1 cellular context compared by ENCODE assay signal in the genomic region with DNA sequence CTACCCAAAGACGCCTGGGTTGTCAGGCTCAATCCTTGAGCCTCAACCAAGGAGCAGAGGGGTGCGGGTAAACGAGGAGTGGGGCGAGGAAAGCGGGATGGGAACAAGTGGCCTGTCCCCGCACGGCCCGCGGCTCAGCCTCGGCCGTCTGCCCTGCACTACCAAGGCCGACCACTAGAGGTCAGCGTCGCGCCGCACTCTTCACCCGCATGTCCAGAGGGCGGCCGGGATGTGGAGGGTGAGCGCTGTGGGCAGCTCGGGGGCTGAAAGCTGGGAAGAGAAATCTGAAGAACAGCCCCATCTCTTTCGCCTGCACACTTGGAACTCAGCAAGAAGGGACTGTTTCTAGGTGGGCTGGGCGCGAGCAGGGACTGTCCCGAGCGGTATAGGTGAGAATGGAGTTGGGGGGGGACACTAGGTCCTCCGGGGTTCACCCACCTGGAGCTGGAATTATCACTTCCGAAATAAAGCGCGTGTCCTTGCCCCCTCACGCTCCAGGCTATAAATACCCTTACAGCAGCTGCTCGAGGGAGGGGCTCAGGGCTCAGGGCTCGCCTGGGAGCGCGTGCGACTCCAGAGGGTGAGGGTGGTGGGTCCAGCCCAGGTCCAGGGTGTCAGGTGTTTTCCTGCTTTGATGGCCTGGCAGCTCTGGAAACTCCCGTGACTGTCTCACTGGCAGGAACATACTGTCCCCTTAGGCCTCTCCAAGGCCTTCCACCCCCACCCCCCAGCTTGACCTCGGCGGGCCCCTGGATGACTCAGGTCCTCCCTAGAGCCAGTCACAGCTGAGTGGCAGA.
TF ChIP-seq lines count a peak whose summit lies in the region.

No MANE protein-coding gene starts in this region.

TF ChIP-seq in HepG2, 621 proteins besides CTCF, POLR2A, EP300 and RAD21 (continued from another document and continues in another):
- TF ChIP-seq, protein P1, sequence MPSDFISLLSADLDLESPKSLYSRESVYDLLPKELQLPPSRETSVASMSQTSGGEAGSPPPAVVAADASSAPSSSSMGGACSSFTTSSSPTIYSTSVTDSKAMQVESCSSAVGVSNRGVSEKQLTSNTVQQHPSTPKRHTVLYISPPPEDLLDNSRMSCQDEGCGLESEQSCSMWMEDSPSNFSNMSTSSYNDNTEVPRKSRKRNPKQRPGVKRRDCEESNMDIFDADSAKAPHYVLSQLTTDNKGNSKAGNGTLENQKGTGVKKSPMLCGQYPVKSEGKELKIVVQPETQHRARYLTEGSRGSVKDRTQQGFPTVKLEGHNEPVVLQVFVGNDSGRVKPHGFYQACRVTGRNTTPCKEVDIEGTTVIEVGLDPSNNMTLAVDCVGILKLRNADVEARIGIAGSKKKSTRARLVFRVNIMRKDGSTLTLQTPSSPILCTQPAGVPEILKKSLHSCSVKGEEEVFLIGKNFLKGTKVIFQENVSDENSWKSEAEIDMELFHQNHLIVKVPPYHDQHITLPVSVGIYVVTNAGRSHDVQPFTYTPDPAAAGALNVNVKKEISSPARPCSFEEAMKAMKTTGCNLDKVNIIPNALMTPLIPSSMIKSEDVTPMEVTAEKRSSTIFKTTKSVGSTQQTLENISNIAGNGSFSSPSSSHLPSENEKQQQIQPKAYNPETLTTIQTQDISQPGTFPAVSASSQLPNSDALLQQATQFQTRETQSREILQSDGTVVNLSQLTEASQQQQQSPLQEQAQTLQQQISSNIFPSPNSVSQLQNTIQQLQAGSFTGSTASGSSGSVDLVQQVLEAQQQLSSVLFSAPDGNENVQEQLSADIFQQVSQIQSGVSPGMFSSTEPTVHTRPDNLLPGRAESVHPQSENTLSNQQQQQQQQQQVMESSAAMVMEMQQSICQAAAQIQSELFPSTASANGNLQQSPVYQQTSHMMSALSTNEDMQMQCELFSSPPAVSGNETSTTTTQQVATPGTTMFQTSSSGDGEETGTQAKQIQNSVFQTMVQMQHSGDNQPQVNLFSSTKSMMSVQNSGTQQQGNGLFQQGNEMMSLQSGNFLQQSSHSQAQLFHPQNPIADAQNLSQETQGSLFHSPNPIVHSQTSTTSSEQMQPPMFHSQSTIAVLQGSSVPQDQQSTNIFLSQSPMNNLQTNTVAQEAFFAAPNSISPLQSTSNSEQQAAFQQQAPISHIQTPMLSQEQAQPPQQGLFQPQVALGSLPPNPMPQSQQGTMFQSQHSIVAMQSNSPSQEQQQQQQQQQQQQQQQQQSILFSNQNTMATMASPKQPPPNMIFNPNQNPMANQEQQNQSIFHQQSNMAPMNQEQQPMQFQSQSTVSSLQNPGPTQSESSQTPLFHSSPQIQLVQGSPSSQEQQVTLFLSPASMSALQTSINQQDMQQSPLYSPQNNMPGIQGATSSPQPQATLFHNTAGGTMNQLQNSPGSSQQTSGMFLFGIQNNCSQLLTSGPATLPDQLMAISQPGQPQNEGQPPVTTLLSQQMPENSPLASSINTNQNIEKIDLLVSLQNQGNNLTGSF (CRISPR knock-in tag; IDR thresholded peaks at IDR 0.05) = no peak
- TF ChIP-seq ZKSCAN5 (CRISPR knock-in tag; IDR thresholded peaks at IDR 0.05) = 0 out of 2 replicates have a peak, but pooled peaks have one; percentile 18
- TF ChIP-seq, protein P2, sequence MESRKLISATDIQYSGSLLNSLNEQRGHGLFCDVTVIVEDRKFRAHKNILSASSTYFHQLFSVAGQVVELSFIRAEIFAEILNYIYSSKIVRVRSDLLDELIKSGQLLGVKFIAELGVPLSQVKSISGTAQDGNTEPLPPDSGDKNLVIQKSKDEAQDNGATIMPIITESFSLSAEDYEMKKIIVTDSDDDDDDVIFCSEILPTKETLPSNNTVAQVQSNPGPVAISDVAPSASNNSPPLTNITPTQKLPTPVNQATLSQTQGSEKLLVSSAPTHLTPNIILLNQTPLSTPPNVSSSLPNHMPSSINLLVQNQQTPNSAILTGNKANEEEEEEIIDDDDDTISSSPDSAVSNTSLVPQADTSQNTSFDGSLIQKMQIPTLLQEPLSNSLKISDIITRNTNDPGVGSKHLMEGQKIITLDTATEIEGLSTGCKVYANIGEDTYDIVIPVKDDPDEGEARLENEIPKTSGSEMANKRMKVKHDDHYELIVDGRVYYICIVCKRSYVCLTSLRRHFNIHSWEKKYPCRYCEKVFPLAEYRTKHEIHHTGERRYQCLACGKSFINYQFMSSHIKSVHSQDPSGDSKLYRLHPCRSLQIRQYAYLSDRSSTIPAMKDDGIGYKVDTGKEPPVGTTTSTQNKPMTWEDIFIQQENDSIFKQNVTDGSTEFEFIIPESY (CRISPR knock-in tag; IDR thresholded peaks at IDR 0.05) = no peak
- TF ChIP-seq ATF5 (CRISPR knock-in tag; IDR thresholded peaks at IDR 0.05; ENCODE audit: low read depth) = no peak
- TF ChIP-seq KAT2B (IDR thresholded peaks at IDR 0.05; ENCODE audit: borderline replicate concordance, low read depth, low read length) = no peak
- no peak for TF ChIP-seq HOXA3 (CRISPR knock-in tag; IDR thresholded peaks at IDR 0.05)
- no peak for TF ChIP-seq MAFF (IDR thresholded peaks at IDR 0.05; ENCODE audit: low read depth, low read length)
- TF ChIP-seq, protein P3, sequence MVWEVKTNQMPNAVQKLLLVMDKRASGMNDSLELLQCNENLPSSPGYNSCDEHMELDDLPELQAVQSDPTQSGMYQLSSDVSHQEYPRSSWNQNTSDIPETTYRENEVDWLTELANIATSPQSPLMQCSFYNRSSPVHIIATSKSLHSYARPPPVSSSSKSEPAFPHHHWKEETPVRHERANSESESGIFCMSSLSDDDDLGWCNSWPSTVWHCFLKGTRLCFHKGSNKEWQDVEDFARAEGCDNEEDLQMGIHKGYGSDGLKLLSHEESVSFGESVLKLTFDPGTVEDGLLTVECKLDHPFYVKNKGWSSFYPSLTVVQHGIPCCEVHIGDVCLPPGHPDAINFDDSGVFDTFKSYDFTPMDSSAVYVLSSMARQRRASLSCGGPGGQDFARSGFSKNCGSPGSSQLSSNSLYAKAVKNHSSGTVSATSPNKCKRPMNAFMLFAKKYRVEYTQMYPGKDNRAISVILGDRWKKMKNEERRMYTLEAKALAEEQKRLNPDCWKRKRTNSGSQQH (CRISPR knock-in tag; IDR thresholded peaks at IDR 0.05; ENCODE audit: low read depth) = no peak; the same call in 1 of the 2 replicates
- no peak for TF ChIP-seq TSC22D2 (CRISPR knock-in tag; IDR thresholded peaks at IDR 0.05; ENCODE audit: borderline replicate concordance)
- no peak for TF ChIP-seq ZNF317 (CRISPR knock-in tag; IDR thresholded peaks at IDR 0.05)
- no peak for TF ChIP-seq THAP8 (CRISPR knock-in tag; IDR thresholded peaks at IDR 0.05; ENCODE audit: borderline replicate concordance)
- TF ChIP-seq ZNF737 (CRISPR knock-in tag; IDR thresholded peaks at IDR 0.05; ENCODE audit: borderline replicate concordance) = no peak
- no peak for TF ChIP-seq ZNF180 (CRISPR knock-in tag; IDR thresholded peaks at IDR 0.05; ENCODE audit: borderline replicate concordance, low read depth)
- TF ChIP-seq, protein P4, sequence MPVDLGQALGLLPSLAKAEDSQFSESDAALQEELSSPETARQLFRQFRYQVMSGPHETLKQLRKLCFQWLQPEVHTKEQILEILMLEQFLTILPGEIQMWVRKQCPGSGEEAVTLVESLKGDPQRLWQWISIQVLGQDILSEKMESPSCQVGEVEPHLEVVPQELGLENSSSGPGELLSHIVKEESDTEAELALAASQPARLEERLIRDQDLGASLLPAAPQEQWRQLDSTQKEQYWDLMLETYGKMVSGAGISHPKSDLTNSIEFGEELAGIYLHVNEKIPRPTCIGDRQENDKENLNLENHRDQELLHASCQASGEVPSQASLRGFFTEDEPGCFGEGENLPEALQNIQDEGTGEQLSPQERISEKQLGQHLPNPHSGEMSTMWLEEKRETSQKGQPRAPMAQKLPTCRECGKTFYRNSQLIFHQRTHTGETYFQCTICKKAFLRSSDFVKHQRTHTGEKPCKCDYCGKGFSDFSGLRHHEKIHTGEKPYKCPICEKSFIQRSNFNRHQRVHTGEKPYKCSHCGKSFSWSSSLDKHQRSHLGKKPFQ (CRISPR knock-in tag; IDR thresholded peaks at IDR 0.05; ENCODE audit: insufficient replicate concordance) = no peak
- no peak for TF ChIP-seq MED1 (CRISPR knock-in tag; IDR thresholded peaks at IDR 0.05)
- TF ChIP-seq ZNF598 (CRISPR knock-in tag; IDR thresholded peaks at IDR 0.05; ENCODE audit: borderline replicate concordance) = no peak
- no peak for TF ChIP-seq ZNF441 (CRISPR knock-in tag; IDR thresholded peaks at IDR 0.05; ENCODE audit: borderline replicate concordance)
- no peak for TF ChIP-seq ZNF891 (CRISPR knock-in tag; IDR thresholded peaks at IDR 0.05)
- no peak for TF ChIP-seq ZHX1 (CRISPR knock-in tag; IDR thresholded peaks at IDR 0.05; ENCODE audit: low read depth)
- no peak for TF ChIP-seq CREB3 (CRISPR knock-in tag; IDR thresholded peaks at IDR 0.05)
- no peak for TF ChIP-seq HIVEP1 (CRISPR knock-in tag; IDR thresholded peaks at IDR 0.05)
- TF ChIP-seq DR1 (CRISPR knock-in tag; IDR thresholded peaks at IDR 0.05) = no peak
- TF ChIP-seq ZBTB8A (CRISPR knock-in tag; IDR thresholded peaks at IDR 0.05; ENCODE audit: borderline replicate concordance, low read depth) = no peak
- TF ChIP-seq, protein P5, sequence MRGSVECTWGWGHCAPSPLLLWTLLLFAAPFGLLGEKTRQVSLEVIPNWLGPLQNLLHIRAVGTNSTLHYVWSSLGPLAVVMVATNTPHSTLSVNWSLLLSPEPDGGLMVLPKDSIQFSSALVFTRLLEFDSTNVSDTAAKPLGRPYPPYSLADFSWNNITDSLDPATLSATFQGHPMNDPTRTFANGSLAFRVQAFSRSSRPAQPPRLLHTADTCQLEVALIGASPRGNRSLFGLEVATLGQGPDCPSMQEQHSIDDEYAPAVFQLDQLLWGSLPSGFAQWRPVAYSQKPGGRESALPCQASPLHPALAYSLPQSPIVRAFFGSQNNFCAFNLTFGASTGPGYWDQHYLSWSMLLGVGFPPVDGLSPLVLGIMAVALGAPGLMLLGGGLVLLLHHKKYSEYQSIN (CRISPR knock-in tag; IDR thresholded peaks at IDR 0.05; ENCODE audit: borderline replicate concordance) = no peak
- no peak for TF ChIP-seq RFX1 (IDR thresholded peaks at IDR 0.05)
- TF ChIP-seq NFKBIZ (CRISPR knock-in tag; IDR thresholded peaks at IDR 0.05) = no peak
- no peak for TF ChIP-seq KLF9 (CRISPR knock-in tag; IDR thresholded peaks at IDR 0.05; ENCODE audit: low read depth)
- TF ChIP-seq, protein P6, sequence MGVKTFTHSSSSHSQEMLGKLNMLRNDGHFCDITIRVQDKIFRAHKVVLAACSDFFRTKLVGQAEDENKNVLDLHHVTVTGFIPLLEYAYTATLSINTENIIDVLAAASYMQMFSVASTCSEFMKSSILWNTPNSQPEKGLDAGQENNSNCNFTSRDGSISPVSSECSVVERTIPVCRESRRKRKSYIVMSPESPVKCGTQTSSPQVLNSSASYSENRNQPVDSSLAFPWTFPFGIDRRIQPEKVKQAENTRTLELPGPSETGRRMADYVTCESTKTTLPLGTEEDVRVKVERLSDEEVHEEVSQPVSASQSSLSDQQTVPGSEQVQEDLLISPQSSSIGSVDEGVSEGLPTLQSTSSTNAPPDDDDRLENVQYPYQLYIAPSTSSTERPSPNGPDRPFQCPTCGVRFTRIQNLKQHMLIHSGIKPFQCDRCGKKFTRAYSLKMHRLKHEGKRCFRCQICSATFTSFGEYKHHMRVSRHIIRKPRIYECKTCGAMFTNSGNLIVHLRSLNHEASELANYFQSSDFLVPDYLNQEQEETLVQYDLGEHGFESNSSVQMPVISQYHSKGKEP (CRISPR knock-in tag; IDR thresholded peaks at IDR 0.05) = no peak
- TF ChIP-seq NFE2L2 (IDR thresholded peaks at IDR 0.05; ENCODE audit: low read length) = no peak
- TF ChIP-seq IRF2 (CRISPR knock-in tag; IDR thresholded peaks at IDR 0.05) = no peak
